In genomic region chr12:105109465-105110212, GRCh38 we compare ENCODE assay signal across 1 cellular context.
TF ChIP-seq lines count a peak whose summit lies in the region.

No MANE protein-coding gene starts in this region.

TF ChIP-seq in K562, 482 proteins besides CTCF, POLR2A, EP300 and RAD21 (continued from another document):
- TF ChIP-seq ZBTB40 (IDR thresholded peaks at IDR 0.05) (peak; percentile 27; the same call in 1 of the 2 replicates), ZBTB40 (CRISPR knock-in tag; IDR thresholded peaks at IDR 0.05) (no peak), PRDM10 (IDR thresholded peaks at IDR 0.05; ENCODE audit: partially characterized antibody) (no peak), KDM5B (IDR thresholded peaks at IDR 0.05; ENCODE audit: insufficient replicate concordance, low read depth, low read length) (peak; percentile 37), ZSCAN32 (CRISPR knock-in tag; IDR thresholded peaks at IDR 0.05) (no peak), PBX2 (CRISPR knock-in tag; IDR thresholded peaks at IDR 0.05; ENCODE audit: low read depth) (no peak), PBX2 (tag; conservative IDR thresholded peaks at IDR 0.05; ENCODE audit: low read depth) (0 out of 2 replicates have a peak, but pooled peaks have one; percentile 25), PKNOX1 (IDR thresholded peaks at IDR 0.05) (peak; percentile 38; the same call in 1 of the 2 replicates), ZBTB34 (CRISPR knock-in tag; IDR thresholded peaks at IDR 0.05) (no peak), THAP12 (CRISPR knock-in tag; IDR thresholded peaks at IDR 0.05) (no peak), ZNF384 (IDR thresholded peaks at IDR 0.05; ENCODE audit: low read depth, low read length) (peak; percentile 49), KLF16 (IDR thresholded peaks at IDR 0.05) (peak; percentile 24; the same call in 1 of the 2 replicates), NKRF (IDR thresholded peaks at IDR 0.05; ENCODE audit: borderline replicate concordance) (no peak), MEIS2 (IDR thresholded peaks at IDR 0.05; ENCODE audit: partially characterized antibody) (peak; percentile 38), NCOR1 (IDR thresholded peaks at IDR 0.05) (no peak), RERE (CRISPR knock-in tag; IDR thresholded peaks at IDR 0.05; ENCODE audit: borderline replicate concordance) (no peak)
